Comparison of ENCODE assay signal across 8 cellular contexts in the genomic region with DNA sequence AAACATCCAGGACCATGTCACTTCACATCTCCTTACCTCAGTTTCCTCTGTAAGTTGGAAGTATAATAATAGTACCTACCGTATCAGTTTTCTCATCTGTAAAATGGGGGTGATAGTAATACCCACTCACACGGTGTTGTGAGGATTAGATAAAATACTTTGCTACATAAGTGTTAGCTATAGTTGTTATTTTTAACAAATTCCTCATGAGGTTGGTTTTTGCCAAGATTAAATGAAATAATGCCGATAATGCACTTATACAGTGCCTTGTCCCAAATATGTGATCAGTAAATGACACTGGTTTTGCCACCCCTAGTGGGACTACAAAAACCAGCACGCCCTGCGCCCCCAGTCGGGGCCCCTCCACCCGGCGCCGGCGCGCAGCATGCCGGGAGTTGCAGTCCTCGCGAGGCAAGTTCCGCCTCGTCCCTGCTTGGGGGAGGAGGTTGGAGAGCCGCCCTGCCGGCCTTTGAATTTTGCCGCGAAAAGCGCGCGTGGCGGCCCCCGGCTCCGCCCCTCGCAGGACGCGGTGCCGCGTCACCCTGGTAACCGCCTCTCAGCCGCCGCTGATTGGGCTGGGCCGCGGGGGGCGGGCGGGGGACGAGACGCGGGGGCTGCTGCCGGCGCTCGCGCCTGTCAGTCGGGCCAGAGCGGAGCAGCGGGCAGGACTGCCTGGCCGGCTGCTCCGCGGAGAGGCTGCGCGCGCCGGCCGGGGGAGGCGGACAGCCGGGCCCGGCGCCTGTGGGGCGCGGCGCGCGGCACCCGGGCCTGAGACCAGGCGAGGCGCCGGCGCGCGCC. TPM values are rescaled to one million over a fixed set of nuclear protein-coding genes. Genes with fewer than 3 reads are reported as not detected.
DNase-seq lines count a peak whose midpoint lies in the region; ATAC-seq and TF ChIP-seq lines count a peak whose summit lies in the region.

A gene (plus strand): TSS at position 639 of the 798 bp plus-strand sequence. CDS start 30,322 bp downstream, outside the sequence.

- H3K9me3 Mint-ChIP-seq in T-cell, result no peaks in the 10 kb centered on the region

- peak within 1 kb of the TSS; percentile 63 to 79 (median 76) for H3K4me3 Mint-ChIP-seq in T-cell

- peaks cover 0 to 5% (median 5%) of the 10 kb centered on the region in 3 donors for H3K4me1 Mint-ChIP-seq in T-cell

- H3K4me1 ChIP-seq in heart right ventricle, result peaks cover 5 to 57% (median 35%) of the 10 kb centered on the region in 9 donors
- peaks cover 7 to 43% (median 17%) of the 10 kb centered on the region in 4 donors for H3K4me1 ChIP-seq in upper lobe of left lung

- H3K27me3 Mint-ChIP-seq in T-cell, result peaks cover 29 to 37% of the 10 kb centered on the region in 2 donors

- DNase-seq in GM13976 (ENCODE audit: low spot score) (peak; percentile 98), NCI-H146 (lab: John Stamatoyannopoulos, UW) (peak; percentile 96), T-cell (peak; percentile 94 to 98 (median 97)), amniotic stem cell (lab: John Stamatoyannopoulos, UW) (peak; percentile 85), heart right ventricle (peak; percentile 97 to 99), posterior cingulate gyrus (peak; percentile 96 to 100 (median 98)), upper lobe of left lung (peak; percentile 95 to 99)

- H3K36me3 ChIP-seq in heart right ventricle (no peaks in the 10 kb centered on the region), upper lobe of left lung (no peaks in the 10 kb centered on the region)

- TF ChIP-seq POLR2A in upper lobe of left lung (IDR thresholded peaks at IDR 0.05), result peak in 2 of 4 donors; percentile 19 to 64

- H3K36me3 Mint-ChIP-seq in T-cell, result no peaks in the 10 kb centered on the region

- intact Hi-C loops in heart right ventricle (cut with DNase I) (loop anchor here in 7 of 10 donors (5.0 to 10.0 kb wide), 4 partner anchors 61 to 119 kb away; no protein-coding TSS in a partner anchor), posterior cingulate gyrus (cut with DNase I) (no loop called here)

- in situ Hi-C loops in GM13976 (cut with MboI; ENCODE audit: low sequenced_read_pairs, unreplicated experiment), result no loop called here

- POLR2A ChIA-PET in T-cell (lab: Charles Lee), result interaction anchor here in 1 of 2 donors (0.6 kb wide), 1 partner anchor 110 kb away, joined by 4 read pairs; no protein-coding TSS in a partner anchor

- WGBS in heart right ventricle, 2 donors, result 1 to 2% methylated on average over 56 to 72 of the region's 72 CpGs
- WGBS in upper lobe of left lung, 2 donors, result 6 to 7% methylated on average over 12 to 14 of the region's 72 CpGs

- TF ChIP-seq EP300 in upper lobe of left lung (IDR thresholded peaks at IDR 0.05), result no peak

- no peak for TF ChIP-seq CTCF in GM13976 (IDR thresholded peaks at IDR 0.05; ENCODE audit: borderline replicate concordance, control extremely low read depth, extremely low read depth, insufficient read depth, missing control alignments)
- TF ChIP-seq CTCF in heart right ventricle (IDR thresholded peaks at IDR 0.05), result peak in 3 of 9 donors; percentile 15 to 44 (median 17)
- peak in 3 of 6 experiments; percentile 20 to 46 (median 44) for TF ChIP-seq CTCF in upper lobe of left lung (IDR thresholded peaks at IDR 0.05)

- ATAC-seq in HG02852 (IDR thresholded peaks at IDR 0.05; ENCODE audit: unreplicated experiment), result peak; percentile 89
- peak; percentile 87 to 91 (median 89) for ATAC-seq in T-cell (replicated peaks in 1 of 4)
- peak; percentile 91 to 98 (median 97) for ATAC-seq in heart right ventricle
- peak; percentile 95 to 97 for ATAC-seq in upper lobe of left lung (ENCODE audit: low FRiP score in 2 of 2)

- H3K27me3 ChIP-seq in heart right ventricle, result peaks cover 0 to 72% (median 21%) of the 10 kb centered on the region in 7 donors
- peaks cover 0 to 19% (median 6%) of the 10 kb centered on the region in 4 donors for H3K27me3 ChIP-seq in upper lobe of left lung

- CTCF ChIA-PET in T-cell (lab: Charles Lee), result no interaction called here

- H3K27ac Mint-ChIP-seq in T-cell, result peak within 1 kb of the TSS in 1 of 2 donors; percentile 11

- H3K4me3 ChIP-seq in heart right ventricle, result peak within 1 kb of the TSS; percentile 47 to 74 (median 70)
- H3K4me3 ChIP-seq in upper lobe of left lung, result peak within 1 kb of the TSS; percentile 54 to 82 (median 78)

- H3K9me3 ChIP-seq in heart right ventricle (no peaks in the 10 kb centered on the region), upper lobe of left lung (no peaks in the 10 kb centered on the region)

- peak within 1 kb of the TSS in 9 of 10 donors; percentile 40 to 85 (median 73) for H3K27ac ChIP-seq in heart right ventricle
- H3K27ac ChIP-seq in upper lobe of left lung, result peak within 1 kb of the TSS in 2 of 4 donors; percentile 25 to 72

RNA-seq across cellular contexts. Expression of the gene that starts here (rescaled TPM):
- 1 to 10 TPM in 4 of 5 donors, under 1 TPM in 1; 0.95 to 4.2 (median 1.6) TPM for total RNA-seq in T-cell
- 10 to 100 TPM in 5 of 10 donors, 1 to 10 TPM in 5; 3.4 to 26.0 (median 8.6) TPM for total RNA-seq in heart right ventricle
- polyA plus RNA-seq in heart right ventricle, result 1 to 10 TPM; 2.7 to 6.2 TPM
- total RNA-seq in upper lobe of left lung, result 1 to 10 TPM; 1.0 to 7.3 (median 3.7) TPM
